ENCODE assay signal across 29 cellular contexts in genomic region chr11:18700872-18701271, GRCh38. TPM values are rescaled to one million over a fixed set of nuclear protein-coding genes. Genes with fewer than 3 reads are reported as not detected.
A peak's percentile ranks its signal among the peaks of the same experiment; 100 is the strongest.
DNase-seq lines count a peak whose midpoint lies in the region; ATAC-seq and TF ChIP-seq lines count a peak whose summit lies in the region.
"Had no signal": no experiment of that assay in that cellular context is flagged by ENCODE, and none has a peak within 500 bp of the region (broad histone marks: within the 10 kb centered on the region; RNA-seq: fewer than 3 reads in every experiment).

No MANE protein-coding gene starts in this region.

- H2AFZ ChIP-seq in neuronal stem cell (ENCODE audit: low read length), result no peak overlapping the region

- H3K36me3 Mint-ChIP-seq in CD8-positive, alpha-beta T cell, result peaks cover 3% of the 10 kb centered on the region
- no peaks in the 10 kb centered on the region for H3K36me3 Mint-ChIP-seq in T-cell
- H3K36me3 Mint-ChIP-seq in effector memory CD8-positive, alpha-beta T cell (ENCODE audit: insufficient read depth), result peaks cover 15% of the 10 kb centered on the region
- H3K36me3 Mint-ChIP-seq: CD4-positive, CD25-positive, alpha-beta regulatory T cell had no signal

- H3K14ac ChIP-seq in neuronal stem cell (ENCODE audit: low read length), result no peak overlapping the region

- H2BK15ac ChIP-seq in neuronal stem cell (ENCODE audit: low read length), result no peak overlapping the region

- intact Hi-C loops in CD8-positive, alpha-beta T cell (cut with DNase I, micrococcal nuclease), result no loop called here
- intact Hi-C loops in mucosa of descending colon (cut with DNase I, micrococcal nuclease), result no loop called here

- H3K27me3 Mint-ChIP-seq in CD8-positive, alpha-beta T cell (ENCODE audit: low read depth), result no peaks in the 10 kb centered on the region
- peaks cover 0 to 4% of the 10 kb centered on the region in 2 donors for H3K27me3 Mint-ChIP-seq in T-cell
- H3K27me3 Mint-ChIP-seq in effector memory CD8-positive, alpha-beta T cell, result no peaks in the 10 kb centered on the region

- H3K4me3 Mint-ChIP-seq in CD8-positive, alpha-beta T cell, result peak overlapping the region; percentile 45
- peak overlapping the region in 2 of 3 donors; percentile 25 to 36 for H3K4me3 Mint-ChIP-seq in T-cell
- no peak overlapping the region for H3K4me3 Mint-ChIP-seq in effector memory CD8-positive, alpha-beta T cell
- H3K4me3 Mint-ChIP-seq: HFFc6 had no signal

- H3K27ac Mint-ChIP-seq in CD8-positive, alpha-beta T cell, result no peak overlapping the region
- H3K27ac Mint-ChIP-seq in T-cell, result no peak overlapping the region
- H3K27ac Mint-ChIP-seq in effector memory CD8-positive, alpha-beta T cell, result peak overlapping the region; percentile 11 to 86
- H3K27ac Mint-ChIP-seq: HFFc6 had no signal

- ATAC-seq in CD8-positive, alpha-beta T cell, result no peak
- ATAC-seq in T-cell (replicated peaks in 1 of 4), result no peak
- no peak for ATAC-seq in effector memory CD8-positive, alpha-beta T cell (replicated peaks)
- no peak for ATAC-seq in mucosa of descending colon
- ATAC-seq in HG03159 (IDR thresholded peaks at IDR 0.05; ENCODE audit: unreplicated experiment), result no peak

- no peak overlapping the region for H4K8ac ChIP-seq in neuronal stem cell (ENCODE audit: low read depth, low read length)

- no peak overlapping the region for H3K18ac ChIP-seq in neuronal stem cell (ENCODE audit: low read length)

- POLR2A ChIA-PET in CD8-positive, alpha-beta T cell (lab: Charles Lee), result no interaction called here
- POLR2A ChIA-PET in T-cell (lab: Charles Lee), result no interaction called here

- no peak overlapping the region for H3K4me3 ChIP-seq in CD8-positive, alpha-beta T cell (ENCODE audit: low read depth, low read length)
- H3K4me3 ChIP-seq in neuronal stem cell (ENCODE audit: low read length in 2 of 2), result no peak overlapping the region
- no peak overlapping the region for H3K4me3 ChIP-seq in mucosa of descending colon
- H3K4me3 ChIP-seq: cardiac muscle cell, stomach had no signal

- no peak overlapping the region for H3K27ac ChIP-seq in CD8-positive, alpha-beta T cell (ENCODE audit: low read depth, low read length)
- no peak overlapping the region for H3K27ac ChIP-seq in neuronal stem cell (replicated peaks; ENCODE audit: low read length)
- H3K27ac ChIP-seq: cardiac muscle cell, neutrophil, stomach had no signal

- H2AK5ac ChIP-seq in neuronal stem cell (ENCODE audit: low read depth, low read length), result peak overlapping the region; percentile 49

- WGBS in neuronal stem cell (ENCODE audit: extremely low coverage in 2 of 2, insufficient read length in 2 of 2, insufficient replicate concordance in 1 of 2), 2 donors, result no CpG with 5 or more reads among the region's 7 CpGs

- TF ChIP-seq CTCF in CD8-positive, alpha-beta T cell (IDR thresholded peaks at IDR 0.05), result no peak
- no peak for TF ChIP-seq CTCF in mucosa of descending colon (IDR thresholded peaks at IDR 0.05)

- H3K27me3 ChIP-seq in CD8-positive, alpha-beta T cell (ENCODE audit: insufficient read depth, low read length), result no peaks in the 10 kb centered on the region
- peaks cover 0 to 28% (median 16%) of the 10 kb centered on the region in 3 experiments for H3K27me3 ChIP-seq in neuronal stem cell (ENCODE audit: control insufficient read depth in 3 of 3, insufficient read depth in 3 of 3, low read depth in 1 of 3, low read length in 3 of 3)

- no peaks in the 10 kb centered on the region for H3K36me3 ChIP-seq in CD8-positive, alpha-beta T cell (ENCODE audit: insufficient read depth, low read length)
- H3K36me3 ChIP-seq in neuronal stem cell (replicated peaks in 1 of 2; ENCODE audit: control insufficient read depth in 2 of 2, insufficient read depth in 2 of 2, low read length in 2 of 2), result peaks cover 0 to 2% of the 10 kb centered on the region in 2 donors
- no peaks in the 10 kb centered on the region for H3K36me3 ChIP-seq in mucosa of descending colon (ENCODE audit: low read depth)
- H3K36me3 ChIP-seq: cardiac muscle cell, neutrophil had no signal

- H3K4me2 ChIP-seq in neuronal stem cell (ENCODE audit: insufficient read depth, low read length, poor library complexity, severe bottlenecking), result no peak overlapping the region

- H3K4me1 Mint-ChIP-seq in CD8-positive, alpha-beta T cell (ENCODE audit: low read depth), result peaks cover 30% of the 10 kb centered on the region
- H3K4me1 Mint-ChIP-seq in T-cell, result peaks cover 28 to 44% (median 35%) of the 10 kb centered on the region in 3 donors
- peaks cover 21 to 22% of the 10 kb centered on the region in 2 donors for H3K4me1 Mint-ChIP-seq in effector memory CD8-positive, alpha-beta T cell (ENCODE audit: low read depth in 2 of 2)

- DNase-seq in CD8-positive, alpha-beta T cell, result no peak
- DNase-seq in T-cell (no peak), neuronal stem cell (ENCODE audit: low spot score) (no peak), D341Med (ENCODE audit: low spot score) (no peak), SW 1271 (lab: John Stamatoyannopoulos, UW) (no peak), mucosa of descending colon (no peak)
- DNase-seq in effector memory CD8-positive, alpha-beta T cell, result no peak
- DNase-seq: activated CD4-positive, alpha-beta T cell treated with anti-CD3 and anti-CD28 coated beads for 4 hours; activated CD8-positive, alpha-beta memory T cell treated with anti-CD3 and anti-CD28 coated beads for 24 hours; activated T-cell treated with anti-CD3 and anti-CD28 coated beads, Interleukin-2, amount 50 U/mL, for 1 hour; amniotic stem cell; CD4-positive, CD25-positive, alpha-beta regulatory T cell; DMS53; effector CD4-positive, alpha-beta T cell; erythroblast; HFFc6; midbrain; NCI-H1105 treated with DMSO at 0.1 percent for 48 hours; NCI-H2107; NCI-H510A treated with DMSO at 0.1 percent for 48 hours; NK-92 treated with Interleukin-12 subunit alpha and Interleukin-12 subunit beta, amount 100 ng/mL, for 24 hours; SHP77; stimulated activated CD8-positive, alpha-beta memory T cell treated with anti-CD3 and anti-CD28 coated beads, Interleukin-4, amount 100 ng/mL, for 48 hours; stomach; trophoblast cell had no signal

- H2BK12ac ChIP-seq in neuronal stem cell (ENCODE audit: low read length), result no peak overlapping the region

- H3K9me3 ChIP-seq in CD8-positive, alpha-beta T cell (ENCODE audit: low read length), result no peaks in the 10 kb centered on the region
- no peaks in the 10 kb centered on the region for H3K9me3 ChIP-seq in neuronal stem cell (replicated peaks in 1 of 2; ENCODE audit: control insufficient read depth in 2 of 2, insufficient read depth in 1 of 2, low read depth in 1 of 2, low read length in 2 of 2)
- no peaks in the 10 kb centered on the region for H3K9me3 ChIP-seq in mucosa of descending colon
- H3K9me3 ChIP-seq: neutrophil, stomach had no signal

- H3K9me3 Mint-ChIP-seq in CD8-positive, alpha-beta T cell, result no peaks in the 10 kb centered on the region
- no peaks in the 10 kb centered on the region for H3K9me3 Mint-ChIP-seq in T-cell
- H3K9me3 Mint-ChIP-seq in effector memory CD8-positive, alpha-beta T cell, result no peaks in the 10 kb centered on the region
- H3K9me3 Mint-ChIP-seq: HFFc6 had no signal

- H3K23ac ChIP-seq in neuronal stem cell (ENCODE audit: low read depth, low read length, poor library complexity), result no peak overlapping the region

- peaks cover 17% of the 10 kb centered on the region for H3K4me1 ChIP-seq in CD8-positive, alpha-beta T cell (ENCODE audit: insufficient read depth, low read length)
- H3K4me1 ChIP-seq in neuronal stem cell (ENCODE audit: control insufficient read depth in 2 of 2, insufficient read depth in 1 of 2, low read depth in 1 of 2, low read length in 2 of 2), result peaks cover 8 to 9% of the 10 kb centered on the region in 2 donors
- peaks cover 12% of the 10 kb centered on the region for H3K4me1 ChIP-seq in mucosa of descending colon (ENCODE audit: low read depth)

- H3K4ac ChIP-seq in neuronal stem cell (ENCODE audit: low read length), result no peak overlapping the region

- H3K79me1 ChIP-seq in neuronal stem cell (ENCODE audit: low read depth, low read length), result no peaks in the 10 kb centered on the region

- peak overlapping the region; percentile 75 for H4K91ac ChIP-seq in neuronal stem cell (ENCODE audit: low read depth, low read length, poor library complexity)

- no peak overlapping the region for H3K9ac ChIP-seq in neuronal stem cell (ENCODE audit: low read depth, low read length, poor library complexity)

- CTCF ChIA-PET in CD8-positive, alpha-beta T cell (lab: Charles Lee), result interaction anchor here (2.0 kb wide), 1 partner anchor 30 kb away, joined by 6 read pairs; no protein-coding TSS in a partner anchor
- CTCF ChIA-PET in T-cell (lab: Charles Lee), result no interaction called here

- no peak overlapping the region for H2BK5ac ChIP-seq in neuronal stem cell (ENCODE audit: low read length)

- H2BK120ac ChIP-seq in neuronal stem cell (ENCODE audit: low read depth, low read length), result no peak overlapping the region

RNA-seq across cellular contexts. Expression of gene TMEM86A, which starts 2.3 kb away (rescaled TPM):
- 1 to 10 TPM; 5.2 to 6.1 TPM for total RNA-seq in CD8-positive, alpha-beta T cell
- total RNA-seq in T-cell (1 to 10 TPM; 2.5 to 6.8 (median 3.5) TPM), mucosa of descending colon (1 to 10 TPM; 1.7 to 6.0 (median 5.0) TPM)
- 1.2 TPM for polyA plus RNA-seq in neuronal stem cell (2013, experiment 1 of 2)
- polyA plus RNA-seq in neuronal stem cell (2013, experiment 2 of 2), result 1.4 TPM

RNA-seq across cellular contexts. Expression of gene IGSF22, which starts 25.1 kb away (rescaled TPM):
- total RNA-seq in CD8-positive, alpha-beta T cell, result 1 to 10 TPM; 2.9 to 4.1 TPM
- total RNA-seq in T-cell (1 to 10 TPM; 2.1 to 3.7 (median 2.8) TPM), mucosa of descending colon (1 to 10 TPM; 1.1 to 1.5 (median 1.5) TPM)
- 0.04 TPM for polyA plus RNA-seq in neuronal stem cell (2013, experiment 1 of 2)
- 0.08 TPM for polyA plus RNA-seq in neuronal stem cell (2013, experiment 2 of 2)
- total RNA-seq: HFFc6, liver had no signal

Comparison
In these comparisons a context has a peak if more than half of its experiments do, and no peak if none do; other contexts are left out.
1. H3K27ac Mint-ChIP-seq: peak in effector memory CD8-positive, alpha-beta T cell (2 of 2); none in CD8-positive, alpha-beta T cell (single experiment) and T-cell (0 of 2).
2. H3K4me3 Mint-ChIP-seq: peak in CD8-positive, alpha-beta T cell (single experiment) and T-cell (2 of 3); none in effector memory CD8-positive, alpha-beta T cell (0 of 2).